1 cellular context compared by ENCODE assay signal in the genomic region with DNA sequence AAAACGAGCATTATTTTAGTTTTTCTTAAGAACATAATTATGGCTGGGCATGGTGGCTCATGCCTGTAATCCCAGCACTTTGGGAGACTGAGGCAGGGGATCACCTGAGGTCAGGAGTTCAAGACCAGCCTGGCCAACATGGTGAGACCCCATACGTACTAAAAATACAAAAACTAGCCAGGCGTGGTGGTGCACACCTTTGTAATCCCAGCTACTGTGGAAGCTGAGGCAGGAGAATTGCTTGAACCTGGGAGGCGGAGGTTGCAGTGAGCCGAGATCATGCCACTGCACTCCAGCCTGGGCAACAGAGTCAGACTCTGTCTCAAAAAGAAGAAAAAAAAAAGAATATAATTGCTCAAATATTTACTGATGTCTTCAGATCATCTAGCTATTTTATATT.
TF ChIP-seq lines count a peak whose summit lies in the region.

No MANE protein-coding gene starts in this region.

TF ChIP-seq in WTC11, 78 proteins besides CTCF, POLR2A, EP300 and RAD21:
- peak; percentile 89 for TF ChIP-seq ZNF121 (CRISPR knock-in tag; IDR thresholded peaks at IDR 0.05)
